In the genomic region with DNA sequence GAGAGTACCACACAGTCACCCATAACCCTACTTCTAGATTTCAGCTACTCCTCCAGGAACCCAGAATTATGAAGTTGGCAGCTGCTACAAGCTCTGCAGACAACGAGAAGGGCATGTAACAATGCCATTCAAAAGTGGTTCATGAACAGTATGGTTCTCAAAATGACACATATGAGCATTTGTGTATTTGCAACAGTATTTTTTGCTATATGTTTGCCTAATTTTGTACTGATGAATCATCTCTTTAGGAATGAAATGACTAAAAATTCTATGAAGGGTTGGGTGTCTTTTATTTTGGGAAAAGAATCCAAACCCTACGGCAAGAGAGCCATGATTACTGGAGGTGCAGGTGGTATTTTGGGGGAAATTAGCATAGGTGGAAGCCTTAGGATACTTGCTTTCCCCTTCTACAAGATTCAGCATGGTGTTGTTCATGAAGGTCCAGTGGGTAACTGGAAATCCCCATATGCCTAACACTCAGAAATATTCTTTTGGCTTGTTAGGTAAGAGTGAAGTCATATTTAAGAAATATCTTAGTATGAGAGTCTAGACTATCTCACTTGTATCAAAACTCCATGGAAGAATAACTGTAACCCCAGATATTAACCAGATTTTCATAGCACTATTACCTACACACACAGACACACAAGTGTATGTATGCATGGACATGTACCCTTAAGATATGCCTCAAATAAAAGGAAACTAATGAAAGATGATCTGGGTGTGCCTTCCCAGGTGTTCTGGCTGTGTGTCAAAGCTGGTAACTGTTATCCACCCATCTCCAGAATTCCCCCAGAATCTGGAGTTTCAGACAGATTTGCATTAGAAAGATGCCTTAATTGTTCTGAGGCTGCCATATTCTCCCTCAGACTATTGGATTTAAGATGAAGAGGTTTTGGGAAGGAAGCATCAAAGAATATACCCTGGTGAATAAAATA, we compare ENCODE assay signal across 15 cellular contexts.
"Had no signal": no experiment of that assay in that cellular context is flagged by ENCODE, and none has a peak within 500 bp of the region (broad histone marks: within the 10 kb centered on the region; RNA-seq: fewer than 3 reads in every experiment).

No MANE protein-coding gene starts in this region.

- H3K27me3 ChIP-seq: gastroesophageal sphincter, heart left ventricle, tibial nerve, vagina had no signal

- H3K36me3 ChIP-seq: gastroesophageal sphincter, heart left ventricle, left ventricle myocardium inferior, tibial nerve, vagina had no signal

- DNase-seq: activated CD4-positive, alpha-beta T cell treated with anti-CD3 and anti-CD28 coated beads, Interleukin-2, amount 10 ng/mL, durations not matched to agents 24 days and 14 days; activated CD8-positive, alpha-beta T cell treated with anti-CD3 and anti-CD28 coated beads for 36 hours; activated naive CD4-positive, alpha-beta T cell treated with anti-CD3 and anti-CD28 coated beads for 36 hours; activated T-cell treated with anti-CD3 and anti-CD28 coated beads, Interleukin-2, amount 50 U/mL, for 1 hour; anterior cingulate cortex; heart left ventricle; left ventricle myocardium inferior; retina; stimulated activated CD8-positive, alpha-beta memory T cell treated with anti-CD3 and anti-CD28 coated beads, Interleukin-4, amount 100 ng/mL, for 48 hours; stimulated activated naive CD8-positive, alpha-beta T cell treated with anti-CD3 and anti-CD28 coated beads, Interleukin-15, Interleukin-2, amounts not matched to agents 100 U/mL and 50 U/mL, for 24 hours; substantia nigra had no signal

- H3K27ac ChIP-seq: coronary artery, gastroesophageal sphincter, heart left ventricle, left ventricle myocardium inferior, tibial nerve, vagina had no signal

- H3K9me3 ChIP-seq: vagina had no signal

- H3K4me3 ChIP-seq: coronary artery, gastroesophageal sphincter, heart left ventricle, left ventricle myocardium inferior, tibial nerve, vagina had no signal

- ATAC-seq: activated CD8-positive, alpha-beta T cell treated with anti-CD3 and anti-CD28 coated beads for 36 hours; gastroesophageal sphincter; heart left ventricle; stimulated activated naive CD8-positive, alpha-beta T cell treated with anti-CD3 and anti-CD28 coated beads, Interleukin-15, Interleukin-2, amounts not matched to agents 100 U/mL and 50 U/mL, for 24 hours had no signal

- H3K4me1 ChIP-seq: gastroesophageal sphincter, heart left ventricle, left ventricle myocardium inferior, tibial nerve, vagina had no signal
